1 cellular context compared by ENCODE assay signal in the genomic region with DNA sequence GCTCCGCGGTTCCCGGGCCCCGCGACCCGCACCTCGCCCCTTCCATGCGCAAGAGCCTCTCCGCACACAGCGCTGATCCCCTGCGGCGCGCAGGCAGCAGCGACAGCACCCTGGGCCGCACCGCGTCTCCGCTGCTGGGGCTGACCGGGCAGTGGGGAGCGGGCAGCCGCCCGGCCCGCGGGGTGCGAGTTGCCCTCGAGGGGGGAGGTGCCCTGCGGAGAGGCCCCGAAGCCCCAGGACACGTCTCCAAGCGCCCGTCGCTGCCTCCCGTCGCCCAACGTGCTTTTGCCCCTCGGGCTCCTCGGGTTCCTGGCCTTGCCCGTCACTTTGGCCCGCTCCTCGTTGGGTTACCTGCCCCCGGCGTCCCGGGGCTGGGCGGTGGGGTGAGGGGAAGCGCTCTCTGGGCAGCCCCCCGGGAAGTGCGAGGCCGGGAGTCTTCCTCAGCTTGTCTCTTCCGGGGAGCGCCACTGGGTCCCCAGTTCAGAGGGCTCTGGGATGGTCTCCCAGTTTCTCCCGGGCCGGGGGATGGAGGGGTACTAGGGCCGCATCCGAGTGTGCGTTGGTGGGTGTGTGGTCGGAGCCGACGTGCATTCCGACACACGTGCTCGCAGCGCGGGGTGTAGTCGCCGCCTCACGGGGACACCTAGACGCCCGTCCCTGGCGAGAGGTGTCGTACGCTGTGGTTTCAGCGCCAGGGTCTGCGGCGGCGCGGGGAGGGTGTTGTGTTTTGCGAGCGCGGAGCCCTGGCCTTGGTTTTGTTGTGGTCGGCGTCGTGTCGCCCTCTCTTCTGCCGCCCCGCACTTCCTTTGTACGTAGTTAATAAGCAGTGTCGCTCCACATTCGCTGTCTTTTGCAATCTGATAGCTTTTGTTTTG.
A peak's percentile ranks its signal among the peaks of the same experiment; 100 is the strongest.
TF ChIP-seq lines count a peak whose summit lies in the region.

No MANE protein-coding gene starts in this region.

TF ChIP-seq in HepG2, 621 proteins besides CTCF, POLR2A, EP300 and RAD21 (continued from another document and continues in another):
- TF ChIP-seq, protein P1, sequence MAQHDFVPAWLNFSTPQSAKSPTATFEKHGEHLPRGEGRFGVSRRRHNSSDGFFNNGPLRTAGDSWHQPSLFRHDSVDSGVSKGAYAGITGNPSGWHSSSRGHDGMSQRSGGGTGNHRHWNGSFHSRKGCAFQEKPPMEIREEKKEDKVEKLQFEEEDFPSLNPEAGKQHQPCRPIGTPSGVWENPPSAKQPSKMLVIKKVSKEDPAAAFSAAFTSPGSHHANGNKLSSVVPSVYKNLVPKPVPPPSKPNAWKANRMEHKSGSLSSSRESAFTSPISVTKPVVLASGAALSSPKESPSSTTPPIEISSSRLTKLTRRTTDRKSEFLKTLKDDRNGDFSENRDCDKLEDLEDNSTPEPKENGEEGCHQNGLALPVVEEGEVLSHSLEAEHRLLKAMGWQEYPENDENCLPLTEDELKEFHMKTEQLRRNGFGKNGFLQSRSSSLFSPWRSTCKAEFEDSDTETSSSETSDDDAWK (CRISPR knock-in tag; IDR thresholded peaks at IDR 0.05): no peak
- no peak for TF ChIP-seq GTF3A (CRISPR knock-in tag; conservative IDR thresholded peaks at IDR 0.05)
- TF ChIP-seq ZNF354B (CRISPR knock-in tag; IDR thresholded peaks at IDR 0.05): peak; percentile 75; the same call in 1 of the 2 replicates
- TF ChIP-seq, protein P2, sequence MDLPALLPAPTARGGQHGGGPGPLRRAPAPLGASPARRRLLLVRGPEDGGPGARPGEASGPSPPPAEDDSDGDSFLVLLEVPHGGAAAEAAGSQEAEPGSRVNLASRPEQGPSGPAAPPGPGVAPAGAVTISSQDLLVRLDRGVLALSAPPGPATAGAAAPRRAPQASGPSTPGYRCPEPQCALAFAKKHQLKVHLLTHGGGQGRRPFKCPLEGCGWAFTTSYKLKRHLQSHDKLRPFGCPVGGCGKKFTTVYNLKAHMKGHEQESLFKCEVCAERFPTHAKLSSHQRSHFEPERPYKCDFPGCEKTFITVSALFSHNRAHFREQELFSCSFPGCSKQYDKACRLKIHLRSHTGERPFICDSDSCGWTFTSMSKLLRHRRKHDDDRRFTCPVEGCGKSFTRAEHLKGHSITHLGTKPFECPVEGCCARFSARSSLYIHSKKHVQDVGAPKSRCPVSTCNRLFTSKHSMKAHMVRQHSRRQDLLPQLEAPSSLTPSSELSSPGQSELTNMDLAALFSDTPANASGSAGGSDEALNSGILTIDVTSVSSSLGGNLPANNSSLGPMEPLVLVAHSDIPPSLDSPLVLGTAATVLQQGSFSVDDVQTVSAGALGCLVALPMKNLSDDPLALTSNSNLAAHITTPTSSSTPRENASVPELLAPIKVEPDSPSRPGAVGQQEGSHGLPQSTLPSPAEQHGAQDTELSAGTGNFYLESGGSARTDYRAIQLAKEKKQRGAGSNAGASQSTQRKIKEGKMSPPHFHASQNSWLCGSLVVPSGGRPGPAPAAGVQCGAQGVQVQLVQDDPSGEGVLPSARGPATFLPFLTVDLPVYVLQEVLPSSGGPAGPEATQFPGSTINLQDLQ (CRISPR knock-in tag; IDR thresholded peaks at IDR 0.05): no peak
- TF ChIP-seq XRCC5 (optimal IDR thresholded peaks at IDR 0.05; ENCODE audit: low read length): no peak
- peak; percentile 78 for TF ChIP-seq ZSCAN21 (CRISPR knock-in tag; IDR thresholded peaks at IDR 0.05; ENCODE audit: borderline replicate concordance)
- TF ChIP-seq KLF6 (CRISPR knock-in tag; IDR thresholded peaks at IDR 0.05): 0 out of 2 replicates have a peak, but pooled peaks have one; percentile 46
- 0 out of 2 replicates have a peak, but pooled peaks have one; percentile 50 for TF ChIP-seq CENPT (CRISPR knock-in tag; IDR thresholded peaks at IDR 0.05; ENCODE audit: low read depth)
- no peak for TF ChIP-seq ZBTB3 (CRISPR knock-in tag; IDR thresholded peaks at IDR 0.05; ENCODE audit: borderline replicate concordance, low read depth)
- no peak for TF ChIP-seq ZNF383 (CRISPR knock-in tag; IDR thresholded peaks at IDR 0.05; ENCODE audit: borderline replicate concordance)
- peak; percentile 54; the same call in 1 of the 2 replicates for TF ChIP-seq ARID4A (CRISPR knock-in tag; IDR thresholded peaks at IDR 0.05; ENCODE audit: borderline replicate concordance)
- no peak for TF ChIP-seq IRX3 (CRISPR knock-in tag; IDR thresholded peaks at IDR 0.05; ENCODE audit: borderline replicate concordance, low read depth)
- TF ChIP-seq RARG (CRISPR knock-in tag; IDR thresholded peaks at IDR 0.05; ENCODE audit: low read depth): 0 out of 2 replicates have a peak, but pooled peaks have one; percentile 22
- no peak for TF ChIP-seq ZNF441 (CRISPR knock-in tag; IDR thresholded peaks at IDR 0.05; ENCODE audit: borderline replicate concordance)
- TF ChIP-seq, protein P3, sequence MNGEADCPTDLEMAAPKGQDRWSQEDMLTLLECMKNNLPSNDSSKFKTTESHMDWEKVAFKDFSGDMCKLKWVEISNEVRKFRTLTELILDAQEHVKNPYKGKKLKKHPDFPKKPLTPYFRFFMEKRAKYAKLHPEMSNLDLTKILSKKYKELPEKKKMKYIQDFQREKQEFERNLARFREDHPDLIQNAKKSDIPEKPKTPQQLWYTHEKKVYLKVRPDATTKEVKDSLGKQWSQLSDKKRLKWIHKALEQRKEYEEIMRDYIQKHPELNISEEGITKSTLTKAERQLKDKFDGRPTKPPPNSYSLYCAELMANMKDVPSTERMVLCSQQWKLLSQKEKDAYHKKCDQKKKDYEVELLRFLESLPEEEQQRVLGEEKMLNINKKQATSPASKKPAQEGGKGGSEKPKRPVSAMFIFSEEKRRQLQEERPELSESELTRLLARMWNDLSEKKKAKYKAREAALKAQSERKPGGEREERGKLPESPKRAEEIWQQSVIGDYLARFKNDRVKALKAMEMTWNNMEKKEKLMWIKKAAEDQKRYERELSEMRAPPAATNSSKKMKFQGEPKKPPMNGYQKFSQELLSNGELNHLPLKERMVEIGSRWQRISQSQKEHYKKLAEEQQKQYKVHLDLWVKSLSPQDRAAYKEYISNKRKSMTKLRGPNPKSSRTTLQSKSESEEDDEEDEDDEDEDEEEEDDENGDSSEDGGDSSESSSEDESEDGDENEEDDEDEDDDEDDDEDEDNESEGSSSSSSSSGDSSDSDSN (CRISPR knock-in tag; IDR thresholded peaks at IDR 0.05): peak; percentile 75
- no peak for TF ChIP-seq CENPX (CRISPR knock-in tag; IDR thresholded peaks at IDR 0.05)
- TF ChIP-seq ZNF274 (CRISPR knock-in tag; IDR thresholded peaks at IDR 0.05): peak; percentile 81; the same call in 1 of the 2 replicates
- TF ChIP-seq CBFB (CRISPR knock-in tag; IDR thresholded peaks at IDR 0.05): peak; percentile 81
- peak; percentile 25; the same call in 1 of the 2 replicates for TF ChIP-seq TMF1 (CRISPR knock-in tag; IDR thresholded peaks at IDR 0.05; ENCODE audit: low read depth)
- TF ChIP-seq IRF9 (CRISPR knock-in tag; IDR thresholded peaks at IDR 0.05; ENCODE audit: borderline replicate concordance): 0 out of 2 replicates have a peak, but pooled peaks have one; percentile 42
- 0 out of 2 replicates have a peak, but pooled peaks have one; percentile 38 for TF ChIP-seq DNMT1 (CRISPR knock-in tag; IDR thresholded peaks at IDR 0.05)
- no peak for TF ChIP-seq GZF1 (CRISPR knock-in tag; IDR thresholded peaks at IDR 0.05)
- TF ChIP-seq KDM2A (CRISPR knock-in tag; IDR thresholded peaks at IDR 0.05; ENCODE audit: borderline replicate concordance, low read depth): peak; percentile 43; the same call in 1 of the 2 replicates
- no peak for TF ChIP-seq ARNT2 (CRISPR knock-in tag; IDR thresholded peaks at IDR 0.05; ENCODE audit: low read depth)
- TF ChIP-seq ZBTB34 (CRISPR knock-in tag; IDR thresholded peaks at IDR 0.05): no peak
- TF ChIP-seq, protein P4, sequence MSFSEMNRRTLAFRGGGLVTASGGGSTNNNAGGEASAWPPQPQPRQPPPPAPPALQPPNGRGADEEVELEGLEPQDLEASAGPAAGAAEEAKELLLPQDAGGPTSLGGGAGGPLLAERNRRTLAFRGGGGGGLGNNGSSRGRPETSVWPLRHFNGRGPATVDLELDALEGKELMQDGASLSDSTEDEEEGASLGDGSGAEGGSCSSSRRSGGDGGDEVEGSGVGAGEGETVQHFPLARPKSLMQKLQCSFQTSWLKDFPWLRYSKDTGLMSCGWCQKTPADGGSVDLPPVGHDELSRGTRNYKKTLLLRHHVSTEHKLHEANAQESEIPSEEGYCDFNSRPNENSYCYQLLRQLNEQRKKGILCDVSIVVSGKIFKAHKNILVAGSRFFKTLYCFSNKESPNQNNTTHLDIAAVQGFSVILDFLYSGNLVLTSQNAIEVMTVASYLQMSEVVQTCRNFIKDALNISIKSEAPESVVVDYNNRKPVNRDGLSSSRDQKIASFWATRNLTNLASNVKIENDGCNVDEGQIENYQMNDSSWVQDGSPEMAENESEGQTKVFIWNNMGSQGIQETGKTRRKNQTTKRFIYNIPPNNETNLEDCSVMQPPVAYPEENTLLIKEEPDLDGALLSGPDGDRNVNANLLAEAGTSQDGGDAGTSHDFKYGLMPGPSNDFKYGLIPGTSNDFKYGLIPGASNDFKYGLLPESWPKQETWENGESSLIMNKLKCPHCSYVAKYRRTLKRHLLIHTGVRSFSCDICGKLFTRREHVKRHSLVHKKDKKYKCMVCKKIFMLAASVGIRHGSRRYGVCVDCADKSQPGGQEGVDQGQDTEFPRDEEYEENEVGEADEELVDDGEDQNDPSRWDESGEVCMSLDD (CRISPR knock-in tag; IDR thresholded peaks at IDR 0.05; ENCODE audit: borderline replicate concordance): no peak
- TF ChIP-seq, protein P5, sequence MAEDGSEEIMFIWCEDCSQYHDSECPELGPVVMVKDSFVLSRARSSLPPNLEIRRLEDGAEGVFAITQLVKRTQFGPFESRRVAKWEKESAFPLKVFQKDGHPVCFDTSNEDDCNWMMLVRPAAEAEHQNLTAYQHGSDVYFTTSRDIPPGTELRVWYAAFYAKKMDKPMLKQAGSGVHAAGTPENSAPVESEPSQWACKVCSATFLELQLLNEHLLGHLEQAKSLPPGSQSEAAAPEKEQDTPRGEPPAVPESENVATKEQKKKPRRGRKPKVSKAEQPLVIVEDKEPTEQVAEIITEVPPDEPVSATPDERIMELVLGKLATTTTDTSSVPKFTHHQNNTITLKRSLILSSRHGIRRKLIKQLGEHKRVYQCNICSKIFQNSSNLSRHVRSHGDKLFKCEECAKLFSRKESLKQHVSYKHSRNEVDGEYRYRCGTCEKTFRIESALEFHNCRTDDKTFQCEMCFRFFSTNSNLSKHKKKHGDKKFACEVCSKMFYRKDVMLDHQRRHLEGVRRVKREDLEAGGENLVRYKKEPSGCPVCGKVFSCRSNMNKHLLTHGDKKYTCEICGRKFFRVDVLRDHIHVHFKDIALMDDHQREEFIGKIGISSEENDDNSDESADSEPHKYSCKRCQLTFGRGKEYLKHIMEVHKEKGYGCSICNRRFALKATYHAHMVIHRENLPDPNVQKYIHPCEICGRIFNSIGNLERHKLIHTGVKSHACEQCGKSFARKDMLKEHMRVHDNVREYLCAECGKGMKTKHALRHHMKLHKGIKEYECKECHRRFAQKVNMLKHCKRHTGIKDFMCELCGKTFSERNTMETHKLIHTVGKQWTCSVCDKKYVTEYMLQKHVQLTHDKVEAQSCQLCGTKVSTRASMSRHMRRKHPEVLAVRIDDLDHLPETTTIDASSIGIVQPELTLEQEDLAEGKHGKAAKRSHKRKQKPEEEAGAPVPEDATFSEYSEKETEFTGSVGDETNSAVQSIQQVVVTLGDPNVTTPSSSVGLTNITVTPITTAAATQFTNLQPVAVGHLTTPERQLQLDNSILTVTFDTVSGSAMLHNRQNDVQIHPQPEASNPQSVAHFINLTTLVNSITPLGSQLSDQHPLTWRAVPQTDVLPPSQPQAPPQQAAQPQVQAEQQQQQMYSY (CRISPR knock-in tag; IDR thresholded peaks at IDR 0.05): peak; percentile 52; the same call in 1 of the 2 replicates
- no peak for TF ChIP-seq SOX6 (IDR thresholded peaks at IDR 0.05)
- TF ChIP-seq SOX6 (CRISPR knock-in tag; IDR thresholded peaks at IDR 0.05): peak; percentile 53; the same call in 1 of the 2 replicates
- TF ChIP-seq ZNF101 (CRISPR knock-in tag; IDR thresholded peaks at IDR 0.05; ENCODE audit: borderline replicate concordance, low read depth): no peak
- TF ChIP-seq KLF13 (CRISPR knock-in tag; IDR thresholded peaks at IDR 0.05): no peak
